In genomic region chr20:20568604-20569205, GRCh38 we compare ENCODE assay signal across 8 cellular contexts.
DNase-seq lines count a peak whose midpoint lies in the region; ATAC-seq and TF ChIP-seq lines count a peak whose summit lies in the region.

No MANE protein-coding gene starts in this region.

- no peak overlapping the region for H3K4me3 ChIP-seq in Karpas-422 (ENCODE audit: low read length)
- no peak overlapping the region for H3K4me3 ChIP-seq in PC-9
- H3K4me3 ChIP-seq in MG63: no peak overlapping the region

- H3K27ac ChIP-seq in Karpas-422 (ENCODE audit: low read length) (no peak overlapping the region), PC-9 (no peak overlapping the region)

- H3K27me3 ChIP-seq in Karpas-422 (ENCODE audit: low read length) (no peaks in the 10 kb centered on the region), PC-9 (ENCODE audit: insufficient read depth, low read depth) (no peaks in the 10 kb centered on the region), MG63 (no peaks in the 10 kb centered on the region)

- BruUV-seq in PC-9 (replicated peaks; lab: Mats Ljungman, UMichigan): no TSS peak

- no peak overlapping the region for H3K27ac Mint-ChIP-seq in memory B cell
- no peak overlapping the region for H3K27ac Mint-ChIP-seq in activated T-helper 17 cell treated with anti-CD3 and anti-CD28 coated beads, Interleukin-2, amount 50 U/mL, for 72 hours

- H3K9me3 ChIP-seq in Karpas-422 (ENCODE audit: low read length): no peaks in the 10 kb centered on the region
- H3K9me3 ChIP-seq in PC-9 (ENCODE audit: insufficient read depth, low read depth): no peaks in the 10 kb centered on the region
- no peaks in the 10 kb centered on the region for H3K9me3 ChIP-seq in MG63

- peaks cover 10% of the 10 kb centered on the region for H3K36me3 Mint-ChIP-seq in memory B cell
- H3K36me3 Mint-ChIP-seq in activated T-helper 17 cell treated with anti-CD3 and anti-CD28 coated beads, Interleukin-2, amount 50 U/mL, for 72 hours (ENCODE audit: low read depth): peaks cover 35% of the 10 kb centered on the region

- peak; percentile 89 for TF ChIP-seq CTCF in PC-9 (conservative IDR thresholded peaks at IDR 0.05)

- no peak overlapping the region for H2AFZ ChIP-seq in Karpas-422 (ENCODE audit: low read length)
- no peak overlapping the region for H2AFZ ChIP-seq in PC-9

- peak; percentile 29 for ATAC-seq in memory B cell (ENCODE audit: low read depth)
- ATAC-seq in activated T-helper 17 cell treated with anti-CD3 and anti-CD28 coated beads, Interleukin-2, amount 50 U/mL, for 72 hours (replicated peaks): no peak

- peaks cover 2% of the 10 kb centered on the region for H3K4me1 Mint-ChIP-seq in memory B cell
- H3K4me1 Mint-ChIP-seq in activated T-helper 17 cell treated with anti-CD3 and anti-CD28 coated beads, Interleukin-2, amount 50 U/mL, for 72 hours: no peaks in the 10 kb centered on the region

- no peaks in the 10 kb centered on the region for H3K27me3 Mint-ChIP-seq in memory B cell
- no peaks in the 10 kb centered on the region for H3K27me3 Mint-ChIP-seq in activated T-helper 17 cell treated with anti-CD3 and anti-CD28 coated beads, Interleukin-2, amount 50 U/mL, for 72 hours

- no peaks in the 10 kb centered on the region for H3K79me2 ChIP-seq in Karpas-422 (ENCODE audit: low read length)
- no peaks in the 10 kb centered on the region for H3K79me2 ChIP-seq in PC-9 (ENCODE audit: low read depth)

- H3K9me2 ChIP-seq in Karpas-422 (replicated peaks; ENCODE audit: insufficient read depth, low read length) (no peaks in the 10 kb centered on the region), PC-9 (ENCODE audit: insufficient read depth) (0 out of 2 replicates have a peak, but pooled peaks cover 3% of the 10 kb centered on the region)

- H3K4me1 ChIP-seq in Karpas-422 (ENCODE audit: low read length): peaks cover 14% of the 10 kb centered on the region
- H3K4me1 ChIP-seq in PC-9 (replicated peaks; ENCODE audit: insufficient read depth): no peaks in the 10 kb centered on the region

- CTCF ChIA-PET in PC-9 (lab: Charles Lee): no interaction called here

- no peaks in the 10 kb centered on the region for H3K36me3 ChIP-seq in Karpas-422 (ENCODE audit: insufficient read depth, low read length)
- no peaks in the 10 kb centered on the region for H3K36me3 ChIP-seq in PC-9 (ENCODE audit: low read depth)
- no peaks in the 10 kb centered on the region for H3K36me3 ChIP-seq in MG63

- H3K9me3 Mint-ChIP-seq in memory B cell: no peaks in the 10 kb centered on the region
- H3K9me3 Mint-ChIP-seq in activated T-helper 17 cell treated with anti-CD3 and anti-CD28 coated beads, Interleukin-2, amount 50 U/mL, for 72 hours: no peaks in the 10 kb centered on the region

- H4K20me1 ChIP-seq in Karpas-422 (ENCODE audit: insufficient read depth, low read depth, low read length) (no peaks in the 10 kb centered on the region), PC-9 (ENCODE audit: insufficient read depth) (no peaks in the 10 kb centered on the region)

- no peak overlapping the region for H3K9ac ChIP-seq in Karpas-422 (ENCODE audit: low read length)

- POLR2A ChIA-PET in PC-9 (lab: Charles Lee; ENCODE audit: unreplicated experiment): no interaction called here

- no peak overlapping the region for H3K4me3 Mint-ChIP-seq in memory B cell
- H3K4me3 Mint-ChIP-seq in activated T-helper 17 cell treated with anti-CD3 and anti-CD28 coated beads, Interleukin-2, amount 50 U/mL, for 72 hours: no peak overlapping the region

- intact Hi-C loops in PC-9 (cut with micrococcal nuclease; ENCODE audit: unreplicated experiment): loop anchor here (1.0 kb wide), 1 partner anchor 208 kb away; no protein-coding TSS in a partner anchor

- H3K4me2 ChIP-seq in Karpas-422 (ENCODE audit: low read depth, low read length, poor library complexity, severe bottlenecking) (no peak overlapping the region), PC-9 (no peak overlapping the region)

- DNase-seq in SIG-M5 treated with dmso at 0.1 percent for 504 hours (lab: John Stamatoyannopoulos, UW; ENCODE audit: unreplicated experiment) (peak; percentile 44), SIG-M5 (lab: John Stamatoyannopoulos, UW) (no peak), Karpas-422 (peak; percentile 77), PC-9 (peak; percentile 10 to 55), cerebellar cortex (ENCODE audit: low spot score) (peak; percentile 77), memory B cell (ENCODE audit: low spot score in 2 of 2) (peak in 1 of 2 donors; percentile 18), MG63 (no peak)

- no peaks in the 10 kb centered on the region for H3F3A ChIP-seq in PC-9 (ENCODE audit: insufficient read depth, low read depth)

Comparison
In these comparisons a context has a peak if more than half of its experiments do, and no peak if none do; other contexts are left out.
1. DNase-seq: peak in SIG-M5 treated with dmso at 0.1 percent for 504 hours (single experiment), Karpas-422 (single experiment), PC-9 (2 of 2) and cerebellar cortex (single experiment); none in SIG-M5 (single experiment) and MG63 (single experiment).